ENCODE assay signal across 1 cellular context in genomic region chr20:56440346-56441007, GRCh38.
TF ChIP-seq lines count a peak whose summit lies in the region.

No MANE protein-coding gene starts in this region.

TF ChIP-seq in HEK293, 187 proteins besides CTCF, POLR2A, EP300 and RAD21:
- TF ChIP-seq, protein P1, sequence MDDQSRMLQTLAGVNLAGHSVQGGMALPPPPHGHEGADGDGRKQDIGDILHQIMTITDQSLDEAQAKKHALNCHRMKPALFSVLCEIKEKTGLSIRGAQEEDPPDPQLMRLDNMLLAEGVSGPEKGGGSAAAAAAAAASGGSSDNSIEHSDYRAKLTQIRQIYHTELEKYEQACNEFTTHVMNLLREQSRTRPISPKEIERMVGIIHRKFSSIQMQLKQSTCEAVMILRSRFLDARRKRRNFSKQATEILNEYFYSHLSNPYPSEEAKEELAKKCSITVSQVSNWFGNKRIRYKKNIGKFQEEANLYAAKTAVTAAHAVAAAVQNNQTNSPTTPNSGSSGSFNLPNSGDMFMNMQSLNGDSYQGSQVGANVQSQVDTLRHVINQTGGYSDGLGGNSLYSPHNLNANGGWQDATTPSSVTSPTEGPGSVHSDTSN (CRISPR knock-in tag; IDR thresholded peaks at IDR 0.05), result no peak
- TF ChIP-seq MZF1 (tag by site-specific recombination; IDR thresholded peaks at IDR 0.05; ENCODE audit: borderline replicate concordance) (no peak), SCRT2 (tag by site-specific recombination; IDR thresholded peaks at IDR 0.05) (peak; percentile 68)
